ENCODE assay signal across 22 cellular contexts in the genomic region with DNA sequence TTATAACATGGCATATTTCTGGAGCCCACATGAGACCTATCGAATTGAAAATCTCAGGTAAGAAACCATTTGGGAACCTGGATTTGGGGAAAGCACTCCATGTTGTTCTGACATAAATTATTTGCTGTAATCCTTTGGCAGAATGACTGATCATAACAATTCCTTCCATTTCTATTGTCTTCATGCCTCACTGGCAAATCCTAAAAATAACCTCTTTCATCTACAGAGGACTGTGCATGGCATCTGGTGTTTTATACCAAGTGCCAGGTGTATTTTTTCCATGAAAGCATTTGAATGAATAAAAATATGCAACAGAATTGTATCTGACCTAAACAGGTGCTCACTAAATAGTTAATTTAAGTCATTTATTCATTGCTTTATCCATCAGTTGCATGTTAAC.
"Had no signal": no experiment of that assay in that cellular context is flagged by ENCODE, and none has a peak within 500 bp of the region (broad histone marks: within the 10 kb centered on the region; RNA-seq: fewer than 3 reads in every experiment).

No MANE protein-coding gene starts in this region.

- H3K4me3 ChIP-seq: esophagus squamous epithelium, gastrocnemius medialis, heart right ventricle, left lung, lower lobe of right lung, mucosa of descending colon had no signal

- H3K27me3 ChIP-seq: esophagus squamous epithelium, gastrocnemius medialis, heart right ventricle, left lung had no signal

- H3K9me3 ChIP-seq: gastrocnemius medialis, lower lobe of right lung, mucosa of descending colon had no signal

- ATAC-seq: effector memory CD8-positive, alpha-beta T cell; esophagus mucosa; gastrocnemius medialis; heart right ventricle; left cardiac atrium; left lung; left ventricle myocardium superior; lower lobe of right lung; mucosa of descending colon had no signal

- H3K36me3 ChIP-seq: esophagus squamous epithelium, gastrocnemius medialis had no signal

- H3K4me1 ChIP-seq: esophagus squamous epithelium, left lung, lower lobe of right lung had no signal

- H3K27ac ChIP-seq: epithelial cell of prostate, esophagus squamous epithelium, gastrocnemius medialis, heart right ventricle, left lung, lower lobe of right lung had no signal

- DNase-seq: cortex of kidney; effector CD8-positive, alpha-beta T cell; effector memory CD8-positive, alpha-beta T cell; endodermal cell; erythroblast; esophagus squamous epithelium; foreskin fibroblast; foreskin melanocyte; gastrocnemius medialis; glutamatergic neuron; head of caudate nucleus; heart right ventricle; hippocampal formation; left cardiac atrium; left lung; left ventricle myocardium superior; lower lobe of right lung; mesenchymal stem cell; mucosa of descending colon; naive B cell had no signal
